In genomic region chrX:13164611-13165010, GRCh38 we compare ENCODE assay signal across 1 cellular context.
A peak's percentile ranks its signal among the peaks of the same experiment; 100 is the strongest.
TF ChIP-seq lines count a peak whose summit lies in the region.

No MANE protein-coding gene starts in this region.

TF ChIP-seq in H1, 55 proteins besides CTCF, POLR2A, EP300 and RAD21:
- TF ChIP-seq, protein P1, sequence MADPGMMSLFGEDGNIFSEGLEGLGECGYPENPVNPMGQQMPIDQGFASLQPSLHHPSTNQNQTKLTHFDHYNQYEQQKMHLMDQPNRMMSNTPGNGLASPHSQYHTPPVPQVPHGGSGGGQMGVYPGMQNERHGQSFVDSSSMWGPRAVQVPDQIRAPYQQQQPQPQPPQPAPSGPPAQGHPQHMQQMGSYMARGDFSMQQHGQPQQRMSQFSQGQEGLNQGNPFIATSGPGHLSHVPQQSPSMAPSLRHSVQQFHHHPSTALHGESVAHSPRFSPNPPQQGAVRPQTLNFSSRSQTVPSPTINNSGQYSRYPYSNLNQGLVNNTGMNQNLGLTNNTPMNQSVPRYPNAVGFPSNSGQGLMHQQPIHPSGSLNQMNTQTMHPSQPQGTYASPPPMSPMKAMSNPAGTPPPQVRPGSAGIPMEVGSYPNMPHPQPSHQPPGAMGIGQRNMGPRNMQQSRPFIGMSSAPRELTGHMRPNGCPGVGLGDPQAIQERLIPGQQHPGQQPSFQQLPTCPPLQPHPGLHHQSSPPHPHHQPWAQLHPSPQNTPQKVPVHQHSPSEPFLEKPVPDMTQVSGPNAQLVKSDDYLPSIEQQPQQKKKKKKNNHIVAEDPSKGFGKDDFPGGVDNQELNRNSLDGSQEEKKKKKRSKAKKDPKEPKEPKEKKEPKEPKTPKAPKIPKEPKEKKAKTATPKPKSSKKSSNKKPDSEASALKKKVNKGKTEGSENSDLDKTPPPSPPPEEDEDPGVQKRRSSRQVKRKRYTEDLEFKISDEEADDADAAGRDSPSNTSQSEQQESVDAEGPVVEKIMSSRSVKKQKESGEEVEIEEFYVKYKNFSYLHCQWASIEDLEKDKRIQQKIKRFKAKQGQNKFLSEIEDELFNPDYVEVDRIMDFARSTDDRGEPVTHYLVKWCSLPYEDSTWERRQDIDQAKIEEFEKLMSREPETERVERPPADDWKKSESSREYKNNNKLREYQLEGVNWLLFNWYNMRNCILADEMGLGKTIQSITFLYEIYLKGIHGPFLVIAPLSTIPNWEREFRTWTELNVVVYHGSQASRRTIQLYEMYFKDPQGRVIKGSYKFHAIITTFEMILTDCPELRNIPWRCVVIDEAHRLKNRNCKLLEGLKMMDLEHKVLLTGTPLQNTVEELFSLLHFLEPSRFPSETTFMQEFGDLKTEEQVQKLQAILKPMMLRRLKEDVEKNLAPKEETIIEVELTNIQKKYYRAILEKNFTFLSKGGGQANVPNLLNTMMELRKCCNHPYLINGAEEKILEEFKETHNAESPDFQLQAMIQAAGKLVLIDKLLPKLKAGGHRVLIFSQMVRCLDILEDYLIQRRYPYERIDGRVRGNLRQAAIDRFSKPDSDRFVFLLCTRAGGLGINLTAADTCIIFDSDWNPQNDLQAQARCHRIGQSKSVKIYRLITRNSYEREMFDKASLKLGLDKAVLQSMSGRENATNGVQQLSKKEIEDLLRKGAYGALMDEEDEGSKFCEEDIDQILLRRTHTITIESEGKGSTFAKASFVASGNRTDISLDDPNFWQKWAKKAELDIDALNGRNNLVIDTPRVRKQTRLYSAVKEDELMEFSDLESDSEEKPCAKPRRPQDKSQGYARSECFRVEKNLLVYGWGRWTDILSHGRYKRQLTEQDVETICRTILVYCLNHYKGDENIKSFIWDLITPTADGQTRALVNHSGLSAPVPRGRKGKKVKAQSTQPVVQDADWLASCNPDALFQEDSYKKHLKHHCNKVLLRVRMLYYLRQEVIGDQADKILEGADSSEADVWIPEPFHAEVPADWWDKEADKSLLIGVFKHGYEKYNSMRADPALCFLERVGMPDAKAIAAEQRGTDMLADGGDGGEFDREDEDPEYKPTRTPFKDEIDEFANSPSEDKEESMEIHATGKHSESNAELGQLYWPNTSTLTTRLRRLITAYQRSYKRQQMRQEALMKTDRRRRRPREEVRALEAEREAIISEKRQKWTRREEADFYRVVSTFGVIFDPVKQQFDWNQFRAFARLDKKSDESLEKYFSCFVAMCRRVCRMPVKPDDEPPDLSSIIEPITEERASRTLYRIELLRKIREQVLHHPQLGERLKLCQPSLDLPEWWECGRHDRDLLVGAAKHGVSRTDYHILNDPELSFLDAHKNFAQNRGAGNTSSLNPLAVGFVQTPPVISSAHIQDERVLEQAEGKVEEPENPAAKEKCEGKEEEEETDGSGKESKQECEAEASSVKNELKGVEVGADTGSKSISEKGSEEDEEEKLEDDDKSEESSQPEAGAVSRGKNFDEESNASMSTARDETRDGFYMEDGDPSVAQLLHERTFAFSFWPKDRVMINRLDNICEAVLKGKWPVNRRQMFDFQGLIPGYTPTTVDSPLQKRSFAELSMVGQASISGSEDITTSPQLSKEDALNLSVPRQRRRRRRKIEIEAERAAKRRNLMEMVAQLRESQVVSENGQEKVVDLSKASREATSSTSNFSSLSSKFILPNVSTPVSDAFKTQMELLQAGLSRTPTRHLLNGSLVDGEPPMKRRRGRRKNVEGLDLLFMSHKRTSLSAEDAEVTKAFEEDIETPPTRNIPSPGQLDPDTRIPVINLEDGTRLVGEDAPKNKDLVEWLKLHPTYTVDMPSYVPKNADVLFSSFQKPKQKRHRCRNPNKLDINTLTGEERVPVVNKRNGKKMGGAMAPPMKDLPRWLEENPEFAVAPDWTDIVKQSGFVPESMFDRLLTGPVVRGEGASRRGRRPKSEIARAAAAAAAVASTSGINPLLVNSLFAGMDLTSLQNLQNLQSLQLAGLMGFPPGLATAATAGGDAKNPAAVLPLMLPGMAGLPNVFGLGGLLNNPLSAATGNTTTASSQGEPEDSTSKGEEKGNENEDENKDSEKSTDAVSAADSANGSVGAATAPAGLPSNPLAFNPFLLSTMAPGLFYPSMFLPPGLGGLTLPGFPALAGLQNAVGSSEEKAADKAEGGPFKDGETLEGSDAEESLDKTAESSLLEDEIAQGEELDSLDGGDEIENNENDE (IDR thresholded peaks at IDR 0.05; ENCODE audit: insufficient replicate concordance, low read length) = peak; percentile 70
- no peak for TF ChIP-seq CHD2 (IDR thresholded peaks at IDR 0.05; ENCODE audit: low read length)
- no peak for TF ChIP-seq TAF7 (optimal IDR thresholded peaks at IDR 0.05; ENCODE audit: borderline replicate concordance, low read depth, low read length)
- TF ChIP-seq, protein P2, sequence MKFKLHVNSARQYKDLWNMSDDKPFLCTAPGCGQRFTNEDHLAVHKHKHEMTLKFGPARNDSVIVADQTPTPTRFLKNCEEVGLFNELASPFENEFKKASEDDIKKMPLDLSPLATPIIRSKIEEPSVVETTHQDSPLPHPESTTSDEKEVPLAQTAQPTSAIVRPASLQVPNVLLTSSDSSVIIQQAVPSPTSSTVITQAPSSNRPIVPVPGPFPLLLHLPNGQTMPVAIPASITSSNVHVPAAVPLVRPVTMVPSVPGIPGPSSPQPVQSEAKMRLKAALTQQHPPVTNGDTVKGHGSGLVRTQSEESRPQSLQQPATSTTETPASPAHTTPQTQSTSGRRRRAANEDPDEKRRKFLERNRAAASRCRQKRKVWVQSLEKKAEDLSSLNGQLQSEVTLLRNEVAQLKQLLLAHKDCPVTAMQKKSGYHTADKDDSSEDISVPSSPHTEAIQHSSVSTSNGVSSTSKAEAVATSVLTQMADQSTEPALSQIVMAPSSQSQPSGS (IDR thresholded peaks at IDR 0.05; ENCODE audit: low read length) = peak; percentile 39; the same call in 1 of the 2 replicates
